Comparison of ENCODE assay signal across 8 cellular contexts in the genomic region with DNA sequence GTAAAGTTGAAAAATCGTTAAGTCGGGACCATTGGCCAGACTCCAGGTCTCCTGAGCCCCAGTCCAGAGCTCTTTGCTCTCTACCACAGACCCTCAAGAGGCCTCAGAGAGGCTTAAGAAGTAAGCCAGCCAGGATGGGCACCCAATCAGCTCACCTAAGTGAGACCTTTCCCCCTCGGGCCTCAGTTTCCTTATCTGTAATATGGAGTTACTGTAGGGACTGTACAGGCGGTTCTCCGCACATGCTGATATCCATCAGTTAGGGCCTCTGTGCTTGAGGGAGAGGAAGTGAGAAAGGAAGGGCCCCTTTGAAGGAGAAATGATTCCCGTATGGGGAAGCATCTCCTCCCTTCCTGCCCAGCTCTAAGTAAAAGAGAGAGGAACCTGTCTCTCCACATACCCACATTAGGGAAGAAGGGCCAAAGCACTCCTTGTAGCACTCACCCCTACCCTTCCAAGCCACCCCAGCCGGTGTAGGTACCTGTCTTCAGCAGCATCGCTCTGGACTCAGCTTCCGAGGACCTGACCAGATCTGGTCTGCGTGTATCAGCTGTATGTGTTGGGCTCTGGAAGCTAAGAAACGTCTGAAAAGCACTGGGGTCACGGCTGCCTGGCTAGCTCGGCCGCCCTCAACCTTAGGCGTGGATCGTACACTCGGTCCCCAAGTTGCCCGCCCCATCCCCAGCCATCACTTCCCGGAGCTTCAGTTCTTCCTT. TPM values are rescaled to one million over a fixed set of nuclear protein-coding genes. Genes with fewer than 3 reads are reported as not detected.
DNase-seq lines count a peak whose midpoint lies in the region; ATAC-seq, FAIRE-seq and TF ChIP-seq lines count a peak whose summit lies in the region.

No MANE protein-coding gene starts in this region.

- peaks cover 14% of the 10 kb centered on the region for H3K36me3 ChIP-seq in OCI-LY1 (ENCODE audit: insufficient read depth, low read length)

- no peak overlapping the region for H2AFZ ChIP-seq in OCI-LY1 (ENCODE audit: low read length)

- DNase-seq in mesenteric fat pad (ENCODE audit: low spot score) (peak; percentile 28), urothelium cell line (ENCODE audit: low spot score) (peak; percentile 25), NCI-H2081 treated with DMSO at 0.1 percent for 48 hours (lab: John Stamatoyannopoulos, UW) (no peak), activated gamma-delta T cell (lab: John Stamatoyannopoulos, UW) (no peak)

- peaks cover 75% of the 10 kb centered on the region for H3K4me1 Mint-ChIP-seq in dendritic cell treated with granulocyte-macrophage colony-stimulating factor and Interleukin-4, amounts not matched to agents 40 ng/mL and 50 ng/mL, for 4 days (ENCODE audit: low read depth)

- H3K36me3 Mint-ChIP-seq in dendritic cell treated with granulocyte-macrophage colony-stimulating factor and Interleukin-4, amounts not matched to agents 40 ng/mL and 50 ng/mL, for 4 days (ENCODE audit: low read depth) = peaks cover 58% of the 10 kb centered on the region

- peaks cover 18% of the 10 kb centered on the region for H3K4me1 ChIP-seq in OCI-LY1 (ENCODE audit: insufficient read depth, low read length, severe bottlenecking)

- no peaks in the 10 kb centered on the region for H3F3A ChIP-seq in OCI-LY1 (ENCODE audit: insufficient read depth, low read length)

- no peaks in the 10 kb centered on the region for H3K9me3 Mint-ChIP-seq in dendritic cell treated with granulocyte-macrophage colony-stimulating factor and Interleukin-4, amounts not matched to agents 40 ng/mL and 50 ng/mL, for 4 days

- peak overlapping the region; percentile 81 for H3K27ac ChIP-seq in C4-2B
- H3K27ac ChIP-seq in OCI-LY1 (ENCODE audit: low read depth, low read length, poor library complexity, severe bottlenecking) = peak overlapping the region; percentile 1

- peak overlapping the region; percentile 82 for H3K4me3 Mint-ChIP-seq in dendritic cell treated with granulocyte-macrophage colony-stimulating factor and Interleukin-4, amounts not matched to agents 40 ng/mL and 50 ng/mL, for 4 days

- H3K27me3 Mint-ChIP-seq in dendritic cell treated with granulocyte-macrophage colony-stimulating factor and Interleukin-4, amounts not matched to agents 40 ng/mL and 50 ng/mL, for 4 days = no peaks in the 10 kb centered on the region

- intact Hi-C loops in dendritic cell treated with granulocyte-macrophage colony-stimulating factor and Interleukin-4, amounts not matched to agents 40 ng/mL and 50 ng/mL, for 4 days (cut with micrococcal nuclease) = loop anchor here (1.0 to 2.0 kb wide), 4 partner anchors 9 to 103 kb away; a partner anchor contains a TSS

- H3K9me2 ChIP-seq in OCI-LY1 (ENCODE audit: low read depth, low read length) = no peaks in the 10 kb centered on the region

- peak; percentile 16 for ATAC-seq in GM21447 (IDR thresholded peaks at IDR 0.05; ENCODE audit: unreplicated experiment)

- H3K4me2 ChIP-seq in OCI-LY1 (ENCODE audit: low read length) = peak overlapping the region; percentile 87

- H3K4me3 ChIP-seq in OCI-LY1 (ENCODE audit: low read depth, low read length, poor library complexity, severe bottlenecking) = peak overlapping the region; percentile 67

- no peaks in the 10 kb centered on the region for H3K27me3 ChIP-seq in OCI-LY1 (ENCODE audit: insufficient read depth, low read length)

- FAIRE-seq in urothelium cell line (lab: Jason Lieb, UNC) = no peak

- TF ChIP-seq CTCF in C4-2B (conservative IDR thresholded peaks at IDR 0.05) (no peak), OCI-LY1 (IDR thresholded peaks at IDR 0.05; ENCODE audit: low read length) (no peak)

- H3K27ac Mint-ChIP-seq in dendritic cell treated with granulocyte-macrophage colony-stimulating factor and Interleukin-4, amounts not matched to agents 40 ng/mL and 50 ng/mL, for 4 days = peak overlapping the region; percentile 96

- H3K9ac ChIP-seq in OCI-LY1 (ENCODE audit: low read length) = peak overlapping the region; percentile 70

- no peaks in the 10 kb centered on the region for H3K79me2 ChIP-seq in OCI-LY1 (ENCODE audit: insufficient read depth, low read length)

- H3K9me3 ChIP-seq in OCI-LY1 (ENCODE audit: low read length) = no peaks in the 10 kb centered on the region

- H4K20me1 ChIP-seq in OCI-LY1 (ENCODE audit: insufficient read depth, low read length) = no peaks in the 10 kb centered on the region

RNA-seq across cellular contexts. Expression of a gene that starts 0.7 kb away (rescaled TPM):
- total RNA-seq in mesenteric fat pad = 25.8 TPM

RNA-seq across cellular contexts. Expression of a gene that starts 4.1 kb away (rescaled TPM):
- total RNA-seq in mesenteric fat pad = 11.0 TPM

RNA-seq across cellular contexts. Expression of a gene that starts 9.5 kb away (rescaled TPM):
- 69.3 TPM for total RNA-seq in mesenteric fat pad

RNA-seq across cellular contexts. Expression of a gene that starts 20.6 kb away (rescaled TPM):
- 55.8 TPM for total RNA-seq in mesenteric fat pad

Comparison
In these comparisons a context has a peak if more than half of its experiments do, and no peak if none do; other contexts are left out.
1. DNase-seq: peak in mesenteric fat pad (single experiment) and urothelium cell line (single experiment); none in NCI-H2081 treated with DMSO at 0.1 percent for 48 hours (single experiment) and activated gamma-delta T cell (single experiment).